1 cellular context compared by ENCODE assay signal in the genomic region with DNA sequence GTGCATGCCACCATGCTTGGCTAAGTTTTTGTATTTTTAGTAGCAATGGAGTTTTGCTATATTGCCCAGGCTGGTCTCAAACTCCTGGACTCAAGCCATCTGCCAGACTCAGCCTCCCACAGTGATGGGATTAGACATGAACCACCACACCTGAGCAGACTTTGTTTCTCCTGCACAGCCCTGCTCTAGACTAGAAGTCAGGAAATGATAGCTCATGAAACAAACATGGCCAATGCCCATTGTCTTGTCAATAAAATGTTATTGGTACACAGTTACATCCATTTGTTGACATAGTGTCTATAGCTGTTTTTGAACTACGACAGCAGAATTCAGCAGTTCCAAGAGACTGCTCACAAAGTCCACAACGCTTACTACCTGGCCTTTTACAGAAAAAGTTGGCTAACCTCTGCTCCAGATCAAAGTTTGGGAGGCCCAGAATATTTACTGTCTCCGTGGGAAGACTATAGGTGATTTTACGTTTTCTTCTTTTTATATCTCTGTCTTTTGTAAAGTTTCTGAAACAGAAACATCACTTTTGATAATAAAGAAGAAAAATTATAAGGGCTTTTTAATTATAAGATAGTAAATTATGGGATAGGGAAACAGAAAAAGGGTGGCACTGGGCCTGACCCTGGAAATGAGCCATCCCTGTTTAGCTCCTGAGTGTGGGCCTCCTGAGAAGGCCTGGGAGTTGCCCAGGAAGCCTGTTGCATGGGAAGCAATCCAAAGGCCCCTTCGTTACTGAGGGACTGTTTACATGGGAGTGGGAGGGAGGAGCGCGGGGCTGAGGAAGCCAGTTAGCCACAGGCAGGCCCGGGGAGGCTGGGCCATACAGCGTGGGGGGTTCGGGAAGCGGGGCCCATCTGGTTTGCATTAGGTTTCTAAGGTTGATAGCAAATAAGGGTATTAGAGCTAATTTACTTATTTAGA.
A peak's percentile ranks its signal among the peaks of the same experiment; 100 is the strongest.
TF ChIP-seq lines count a peak whose summit lies in the region.

No MANE protein-coding gene starts in this region.

TF ChIP-seq in HepG2, 621 proteins besides CTCF, POLR2A, EP300 and RAD21 (continued from another document and continues in another):
- TF ChIP-seq, protein P1, sequence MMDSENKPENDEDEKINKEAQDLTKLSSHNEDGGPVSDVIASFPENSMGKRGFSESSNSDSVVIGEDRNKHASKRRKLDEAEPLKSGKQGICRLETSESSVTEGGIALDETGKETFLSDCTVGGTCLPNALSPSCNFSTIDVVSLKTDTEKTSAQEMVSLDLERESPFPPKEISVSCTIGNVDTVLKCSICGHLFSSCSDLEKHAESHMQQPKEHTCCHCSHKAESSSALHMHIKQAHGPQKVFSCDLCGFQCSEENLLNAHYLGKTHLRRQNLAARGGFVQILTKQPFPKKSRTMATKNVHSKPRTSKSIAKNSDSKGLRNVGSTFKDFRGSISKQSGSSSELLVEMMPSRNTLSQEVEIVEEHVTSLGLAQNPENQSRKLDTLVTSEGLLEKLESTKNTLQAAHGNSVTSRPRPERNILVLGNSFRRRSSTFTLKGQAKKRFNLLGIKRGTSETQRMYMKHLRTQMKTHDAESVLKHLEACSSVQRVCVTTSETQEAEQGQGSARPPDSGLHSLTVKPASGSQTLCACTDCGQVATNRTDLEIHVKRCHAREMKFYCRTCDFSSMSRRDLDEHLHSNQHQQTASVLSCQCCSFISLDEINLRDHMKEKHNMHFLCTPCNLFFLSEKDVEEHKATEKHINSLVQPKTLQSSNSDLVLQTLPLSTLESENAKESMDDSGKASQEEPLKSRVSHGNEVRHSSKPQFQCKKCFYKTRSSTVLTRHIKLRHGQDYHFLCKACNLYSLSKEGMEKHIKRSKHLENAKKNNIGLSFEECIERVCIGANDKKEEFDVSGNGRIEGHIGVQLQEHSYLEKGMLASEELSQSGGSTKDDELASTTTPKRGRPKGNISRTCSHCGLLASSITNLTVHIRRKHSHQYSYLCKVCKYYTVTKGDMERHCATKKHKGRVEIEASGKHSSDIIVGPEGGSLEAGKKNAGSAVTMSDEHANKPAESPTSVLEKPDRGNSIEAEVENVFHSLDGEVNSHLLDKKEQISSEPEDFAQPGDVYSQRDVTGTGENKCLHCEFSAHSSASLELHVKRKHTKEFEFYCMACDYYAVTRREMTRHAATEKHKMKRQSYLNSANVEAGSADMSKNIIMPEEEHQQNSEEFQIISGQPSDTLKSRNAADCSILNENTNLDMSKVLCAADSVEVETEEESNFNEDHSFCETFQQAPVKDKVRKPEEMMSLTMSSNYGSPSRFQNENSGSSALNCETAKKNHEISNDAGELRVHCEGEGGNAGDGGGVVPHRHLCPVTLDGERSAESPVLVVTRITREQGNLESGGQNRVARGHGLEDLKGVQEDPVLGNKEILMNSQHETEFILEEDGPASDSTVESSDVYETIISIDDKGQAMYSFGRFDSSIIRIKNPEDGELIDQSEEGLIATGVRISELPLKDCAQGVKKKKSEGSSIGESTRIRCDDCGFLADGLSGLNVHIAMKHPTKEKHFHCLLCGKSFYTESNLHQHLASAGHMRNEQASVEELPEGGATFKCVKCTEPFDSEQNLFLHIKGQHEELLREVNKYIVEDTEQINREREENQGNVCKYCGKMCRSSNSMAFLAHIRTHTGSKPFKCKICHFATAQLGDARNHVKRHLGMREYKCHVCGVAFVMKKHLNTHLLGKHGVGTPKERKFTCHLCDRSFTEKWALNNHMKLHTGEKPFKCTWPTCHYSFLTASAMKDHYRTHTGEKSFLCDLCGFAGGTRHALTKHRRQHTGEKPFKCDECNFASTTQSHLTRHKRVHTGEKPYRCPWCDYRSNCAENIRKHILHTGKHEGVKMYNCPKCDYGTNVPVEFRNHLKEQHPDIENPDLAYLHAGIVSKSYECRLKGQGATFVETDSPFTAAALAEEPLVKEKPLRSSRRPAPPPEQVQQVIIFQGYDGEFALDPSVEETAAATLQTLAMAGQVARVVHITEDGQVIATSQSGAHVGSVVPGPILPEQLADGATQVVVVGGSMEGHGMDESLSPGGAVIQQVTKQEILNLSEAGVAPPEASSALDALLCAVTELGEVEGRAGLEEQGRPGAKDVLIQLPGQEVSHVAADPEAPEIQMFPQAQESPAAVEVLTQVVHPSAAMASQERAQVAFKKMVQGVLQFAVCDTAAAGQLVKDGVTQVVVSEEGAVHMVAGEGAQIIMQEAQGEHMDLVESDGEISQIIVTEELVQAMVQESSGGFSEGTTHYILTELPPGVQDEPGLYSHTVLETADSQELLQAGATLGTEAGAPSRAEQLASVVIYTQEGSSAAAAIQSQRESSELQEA (CRISPR knock-in tag; IDR thresholded peaks at IDR 0.05; ENCODE audit: not compliant biosample characterization) = no peak
- TF ChIP-seq MTA1 (CRISPR knock-in tag; IDR thresholded peaks at IDR 0.05; ENCODE audit: borderline replicate concordance) = no peak
- TF ChIP-seq, protein P2, sequence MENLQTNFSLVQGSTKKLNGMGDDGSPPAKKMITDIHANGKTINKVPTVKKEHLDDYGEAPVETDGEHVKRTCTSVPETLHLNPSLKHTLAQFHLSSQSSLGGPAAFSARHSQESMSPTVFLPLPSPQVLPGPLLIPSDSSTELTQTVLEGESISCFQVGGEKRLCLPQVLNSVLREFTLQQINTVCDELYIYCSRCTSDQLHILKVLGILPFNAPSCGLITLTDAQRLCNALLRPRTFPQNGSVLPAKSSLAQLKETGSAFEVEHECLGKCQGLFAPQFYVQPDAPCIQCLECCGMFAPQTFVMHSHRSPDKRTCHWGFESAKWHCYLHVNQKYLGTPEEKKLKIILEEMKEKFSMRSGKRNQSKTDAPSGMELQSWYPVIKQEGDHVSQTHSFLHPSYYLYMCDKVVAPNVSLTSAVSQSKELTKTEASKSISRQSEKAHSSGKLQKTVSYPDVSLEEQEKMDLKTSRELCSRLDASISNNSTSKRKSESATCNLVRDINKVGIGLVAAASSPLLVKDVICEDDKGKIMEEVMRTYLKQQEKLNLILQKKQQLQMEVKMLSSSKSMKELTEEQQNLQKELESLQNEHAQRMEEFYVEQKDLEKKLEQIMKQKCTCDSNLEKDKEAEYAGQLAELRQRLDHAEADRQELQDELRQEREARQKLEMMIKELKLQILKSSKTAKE (CRISPR knock-in tag; IDR thresholded peaks at IDR 0.05; ENCODE audit: borderline replicate concordance) = no peak
- no peak for TF ChIP-seq WIZ (CRISPR knock-in tag; IDR thresholded peaks at IDR 0.05)
- TF ChIP-seq KLF9 (CRISPR knock-in tag; IDR thresholded peaks at IDR 0.05; ENCODE audit: low read depth) = no peak
- no peak for TF ChIP-seq ZNF292 (CRISPR knock-in tag; IDR thresholded peaks at IDR 0.05; ENCODE audit: borderline replicate concordance, low read depth)
- peak; percentile 28; the same call in 1 of the 2 replicates for TF ChIP-seq NR2F2 (IDR thresholded peaks at IDR 0.05; ENCODE audit: borderline replicate concordance, low read depth)
- TF ChIP-seq ZNF234 (CRISPR knock-in tag; conservative IDR thresholded peaks at IDR 0.05) = no peak
- no peak for TF ChIP-seq MZF1 (CRISPR knock-in tag; IDR thresholded peaks at IDR 0.05; ENCODE audit: borderline replicate concordance)
- TF ChIP-seq RORA (CRISPR knock-in tag; IDR thresholded peaks at IDR 0.05) = no peak
- TF ChIP-seq ZNF577 (CRISPR knock-in tag; IDR thresholded peaks at IDR 0.05; ENCODE audit: borderline replicate concordance, low read depth) = no peak
- TF ChIP-seq, protein P3, sequence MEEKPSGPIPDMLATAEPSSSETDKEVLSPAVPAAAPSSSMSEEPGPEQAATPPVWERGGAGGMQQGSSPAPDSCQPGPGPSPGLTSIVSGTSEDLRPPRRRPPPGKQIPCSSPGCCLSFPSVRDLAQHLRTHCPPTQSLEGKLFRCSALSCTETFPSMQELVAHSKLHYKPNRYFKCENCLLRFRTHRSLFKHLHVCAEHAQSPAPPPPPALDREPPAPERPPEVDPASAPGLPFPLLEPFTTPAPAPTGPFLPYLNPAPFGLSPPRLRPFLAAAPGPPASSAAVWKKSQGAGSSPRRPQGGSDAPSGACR (CRISPR knock-in tag; IDR thresholded peaks at IDR 0.05) = 0 out of 2 replicates have a peak, but pooled peaks have one; percentile 18
- peak; percentile 14; the same call in 1 of the 2 replicates for TF ChIP-seq MIER3 (CRISPR knock-in tag; IDR thresholded peaks at IDR 0.05; ENCODE audit: borderline replicate concordance)
- TF ChIP-seq, protein P4, sequence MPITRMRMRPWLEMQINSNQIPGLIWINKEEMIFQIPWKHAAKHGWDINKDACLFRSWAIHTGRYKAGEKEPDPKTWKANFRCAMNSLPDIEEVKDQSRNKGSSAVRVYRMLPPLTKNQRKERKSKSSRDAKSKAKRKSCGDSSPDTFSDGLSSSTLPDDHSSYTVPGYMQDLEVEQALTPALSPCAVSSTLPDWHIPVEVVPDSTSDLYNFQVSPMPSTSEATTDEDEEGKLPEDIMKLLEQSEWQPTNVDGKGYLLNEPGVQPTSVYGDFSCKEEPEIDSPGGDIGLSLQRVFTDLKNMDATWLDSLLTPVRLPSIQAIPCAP (CRISPR knock-in tag; IDR thresholded peaks at IDR 0.05; ENCODE audit: low read depth) = no peak
- TF ChIP-seq, protein P5, sequence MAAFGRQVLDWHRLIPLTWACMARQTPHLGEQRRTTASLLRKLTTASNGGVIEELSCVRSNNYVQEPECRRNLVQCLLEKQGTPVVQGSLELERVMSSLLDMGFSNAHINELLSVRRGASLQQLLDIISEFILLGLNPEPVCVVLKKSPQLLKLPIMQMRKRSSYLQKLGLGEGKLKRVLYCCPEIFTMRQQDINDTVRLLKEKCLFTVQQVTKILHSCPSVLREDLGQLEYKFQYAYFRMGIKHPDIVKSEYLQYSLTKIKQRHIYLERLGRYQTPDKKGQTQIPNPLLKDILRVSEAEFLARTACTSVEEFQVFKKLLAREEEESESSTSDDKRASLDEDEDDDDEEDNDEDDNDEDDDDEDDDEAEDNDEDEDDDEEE (CRISPR knock-in tag; IDR thresholded peaks at IDR 0.05) = no peak
- TF ChIP-seq HNRNPLL (IDR thresholded peaks at IDR 0.05; ENCODE audit: low read depth, low read length, poor library complexity, severe bottlenecking) = no peak
- TF ChIP-seq ZNF629 (CRISPR knock-in tag; conservative IDR thresholded peaks at IDR 0.05) = 0 out of 2 replicates have a peak, but pooled peaks have one; percentile 15
- no peak for TF ChIP-seq LCORL (IDR thresholded peaks at IDR 0.05)
- peak; percentile 67; the same call in 1 of the 2 replicates for TF ChIP-seq LCORL (CRISPR knock-in tag; IDR thresholded peaks at IDR 0.05)
- TF ChIP-seq, protein P6, sequence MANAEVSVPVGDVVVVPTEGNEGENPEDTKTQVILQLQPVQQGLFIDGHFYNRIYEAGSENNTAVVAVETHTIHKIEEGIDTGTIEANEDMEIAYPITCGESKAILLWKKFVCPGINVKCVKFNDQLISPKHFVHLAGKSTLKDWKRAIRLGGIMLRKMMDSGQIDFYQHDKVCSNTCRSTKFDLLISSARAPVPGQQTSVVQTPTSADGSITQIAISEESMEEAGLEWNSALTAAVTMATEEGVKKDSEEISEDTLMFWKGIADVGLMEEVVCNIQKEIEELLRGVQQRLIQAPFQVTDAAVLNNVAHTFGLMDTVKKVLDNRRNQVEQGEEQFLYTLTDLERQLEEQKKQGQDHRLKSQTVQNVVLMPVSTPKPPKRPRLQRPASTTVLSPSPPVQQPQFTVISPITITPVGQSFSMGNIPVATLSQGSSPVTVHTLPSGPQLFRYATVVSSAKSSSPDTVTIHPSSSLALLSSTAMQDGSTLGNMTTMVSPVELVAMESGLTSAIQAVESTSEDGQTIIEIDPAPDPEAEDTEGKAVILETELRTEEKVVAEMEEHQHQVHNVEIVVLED (CRISPR knock-in tag; IDR thresholded peaks at IDR 0.05; ENCODE audit: borderline replicate concordance) = peak; percentile 17; the same call in 1 of the 2 replicates
- TF ChIP-seq, protein P7, sequence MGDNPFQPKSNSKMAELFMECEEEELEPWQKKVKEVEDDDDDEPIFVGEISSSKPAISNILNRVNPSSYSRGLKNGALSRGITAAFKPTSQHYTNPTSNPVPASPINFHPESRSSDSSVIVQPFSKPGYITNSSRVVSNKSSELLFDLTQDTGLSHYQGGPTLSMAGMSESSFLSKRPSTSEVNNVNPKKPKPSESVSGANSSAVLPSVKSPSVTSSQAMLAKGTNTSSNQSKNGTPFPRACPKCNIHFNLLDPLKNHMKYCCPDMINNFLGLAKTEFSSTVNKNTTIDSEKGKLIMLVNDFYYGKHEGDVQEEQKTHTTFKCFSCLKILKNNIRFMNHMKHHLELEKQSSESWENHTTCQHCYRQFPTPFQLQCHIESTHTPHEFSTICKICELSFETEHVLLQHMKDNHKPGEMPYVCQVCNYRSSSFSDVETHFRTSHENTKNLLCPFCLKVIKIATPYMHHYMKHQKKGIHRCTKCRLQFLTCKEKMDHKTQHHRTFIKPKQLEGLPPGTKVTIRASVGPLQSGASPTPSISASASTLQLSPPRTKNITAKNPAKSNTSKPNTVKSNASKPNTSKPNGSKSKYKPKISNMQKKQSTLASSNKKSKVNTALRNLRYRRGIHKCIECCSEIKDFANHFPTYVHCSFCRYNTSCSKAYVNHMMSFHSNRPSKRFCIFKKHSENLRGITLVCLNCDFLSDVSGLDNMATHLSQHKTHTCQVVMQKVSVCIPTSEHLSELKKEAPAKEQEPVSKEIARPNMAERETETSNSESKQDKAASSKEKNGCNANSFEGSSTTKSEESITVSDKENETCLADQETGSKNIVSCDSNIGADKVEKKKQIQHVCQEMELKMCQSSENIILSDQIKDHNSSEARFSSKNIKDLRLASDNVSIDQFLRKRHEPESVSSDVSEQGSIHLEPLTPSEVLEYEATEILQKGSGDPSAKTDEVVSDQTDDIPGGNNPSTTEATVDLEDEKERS (CRISPR knock-in tag; IDR thresholded peaks at IDR 0.05) = 0 out of 2 replicates have a peak, but pooled peaks have one; percentile 37
- peak; percentile 88 for TF ChIP-seq ZFX (CRISPR knock-in tag; IDR thresholded peaks at IDR 0.05; ENCODE audit: low read depth)
- TF ChIP-seq NFYB (CRISPR knock-in tag; IDR thresholded peaks at IDR 0.05) = no peak
- TF ChIP-seq ATAD3A (CRISPR knock-in tag; IDR thresholded peaks at IDR 0.05) = no peak
- peak; percentile 99 for TF ChIP-seq RBAK (CRISPR knock-in tag; IDR thresholded peaks at IDR 0.05)
